Comparison of ENCODE assay signal across 8 cellular contexts in the genomic region with DNA sequence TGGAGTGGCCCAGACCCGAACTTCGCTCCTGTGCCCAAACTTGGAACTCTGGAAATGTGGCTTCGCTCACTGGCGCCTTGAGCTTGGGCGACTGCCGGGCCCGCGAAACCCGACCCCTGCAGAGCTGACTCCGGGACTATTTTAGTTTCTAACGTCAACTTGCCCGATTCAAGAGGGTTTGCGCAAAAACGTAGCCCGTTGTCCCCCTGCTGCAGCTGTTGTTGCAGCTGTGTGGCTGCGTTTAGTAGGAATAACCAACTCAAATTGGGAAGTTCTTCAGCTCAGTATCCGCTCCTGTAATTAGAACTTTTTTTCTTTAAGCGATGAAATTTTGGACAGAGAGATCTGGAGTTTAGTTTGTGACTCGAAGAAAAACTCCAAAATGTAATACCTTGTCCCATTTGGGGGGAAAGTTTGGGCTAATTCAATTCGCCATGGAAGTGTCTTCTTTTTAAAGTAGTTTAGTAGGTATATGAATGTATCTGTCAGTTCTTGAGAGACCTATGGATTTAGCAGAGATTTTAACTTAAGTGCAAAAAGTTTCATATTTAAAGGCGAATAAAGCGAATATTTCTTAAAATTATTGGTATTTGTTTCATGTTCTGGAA. TPM values are rescaled to one million over a fixed set of nuclear protein-coding genes. Genes with fewer than 3 reads are reported as not detected.
DNase-seq lines count a peak whose midpoint lies in the region; ATAC-seq and TF ChIP-seq lines count a peak whose summit lies in the region.

No MANE protein-coding gene starts in this region.

- DNase-seq in G401 (ENCODE audit: low spot score) (peak; percentile 18), Karpas-422 (peak; percentile 75), ascending aorta (ENCODE audit: low spot score in 2 of 2) (peak in 1 of 2 donors; percentile 81), iris pigment epithelial cell (ENCODE audit: low read depth) (peak; percentile 58), ureter (ENCODE audit: low spot score) (no peak)

- no peak overlapping the region for H2AFZ ChIP-seq in Karpas-422 (ENCODE audit: low read length)

- no peak for TF ChIP-seq CTCF in ascending aorta (IDR thresholded peaks at IDR 0.05)

- H3K36me3 ChIP-seq in Karpas-422 (ENCODE audit: insufficient read depth, low read length) (peaks cover 18% of the 10 kb centered on the region; the same call in 1 of the 2 replicates), ascending aorta (peaks cover 4 to 15% of the 10 kb centered on the region in 2 donors), subcutaneous abdominal adipose tissue (ENCODE audit: control insufficient read depth in 5 of 5, insufficient read depth in 5 of 5, low read length in 5 of 5) (peaks cover 0 to 3% (median 2%) of the 10 kb centered on the region in 5 donors)

- ATAC-seq in GM18519 (IDR thresholded peaks at IDR 0.05; ENCODE audit: low FRiP score, unreplicated experiment): no peak
- no peak for ATAC-seq in HG03025 (IDR thresholded peaks at IDR 0.05; ENCODE audit: low FRiP score, unreplicated experiment)

- intact Hi-C loops in ascending aorta (cut with DNase I): loop anchor here (5.0 kb wide), 2 partner anchors 251 to 391 kb away; no protein-coding TSS in a partner anchor

- H3K27me3 ChIP-seq in Karpas-422 (ENCODE audit: low read length) (no peaks in the 10 kb centered on the region), ascending aorta (no peaks in the 10 kb centered on the region), subcutaneous abdominal adipose tissue (ENCODE audit: control insufficient read depth in 5 of 5, insufficient read depth in 4 of 5, low read length in 5 of 5) (no peaks in the 10 kb centered on the region)

- in situ Hi-C loops in G401 (cut with HindIII; ENCODE audit: low sequenced_read_pairs): no loop called here

- peaks cover 49% of the 10 kb centered on the region for H3K79me2 ChIP-seq in Karpas-422 (ENCODE audit: low read length)

- H3K9ac ChIP-seq in Karpas-422 (ENCODE audit: low read length): peak overlapping the region; percentile 95
- H3K9ac ChIP-seq in subcutaneous abdominal adipose tissue (ENCODE audit: low read length in 5 of 5): peak overlapping the region; percentile 59 to 99 (median 98)

- H3K9me2 ChIP-seq in Karpas-422 (replicated peaks; ENCODE audit: insufficient read depth, low read length): no peaks in the 10 kb centered on the region

- H3K27ac ChIP-seq in Karpas-422 (ENCODE audit: low read length) (peak overlapping the region; percentile 79), ascending aorta (peak overlapping the region; percentile 100), subcutaneous abdominal adipose tissue (ENCODE audit: low read depth, low read length) (peak overlapping the region; percentile 99)

- H3K4me2 ChIP-seq in Karpas-422 (ENCODE audit: low read depth, low read length, poor library complexity, severe bottlenecking): peak overlapping the region; percentile 86

- H3K4me3 ChIP-seq in Karpas-422 (ENCODE audit: low read length): peak overlapping the region; percentile 89
- H3K4me3 ChIP-seq in ascending aorta: peak overlapping the region; percentile 81 to 92
- peak overlapping the region; percentile 85 to 97 (median 94) for H3K4me3 ChIP-seq in subcutaneous abdominal adipose tissue (ENCODE audit: low read depth in 1 of 5, low read length in 5 of 5)

- peaks cover 44% of the 10 kb centered on the region for H3K4me1 ChIP-seq in Karpas-422 (ENCODE audit: low read length)
- peaks cover 2 to 17% of the 10 kb centered on the region in 2 donors for H3K4me1 ChIP-seq in ascending aorta
- peaks cover 6 to 70% (median 68%) of the 10 kb centered on the region in 5 donors for H3K4me1 ChIP-seq in subcutaneous abdominal adipose tissue (ENCODE audit: control insufficient read depth in 5 of 5, insufficient read depth in 5 of 5, low read length in 5 of 5)

- peaks cover 14% of the 10 kb centered on the region; the same call in 1 of the 2 replicates for H4K20me1 ChIP-seq in Karpas-422 (ENCODE audit: insufficient read depth, low read depth, low read length)

- H3K9me3 ChIP-seq in Karpas-422 (ENCODE audit: low read length) (no peaks in the 10 kb centered on the region), ascending aorta (no peaks in the 10 kb centered on the region), subcutaneous abdominal adipose tissue (ENCODE audit: control insufficient read depth in 5 of 5, low read length in 5 of 5) (no peaks in the 10 kb centered on the region)

RNA-seq across cellular contexts. Expression of a gene that starts 0.6 kb away (rescaled TPM):
- 1,097 and 1,243 TPM in 2 replicates for total RNA-seq in G401 (2014; rRNA removed; shearing (Covaris generic))
- total RNA-seq in Karpas-422 (2014; rRNA removed; shearing (Covaris generic); ENCODE audit: low replicate concordance): 300 and 482 TPM in 2 replicates
- total RNA-seq in ascending aorta (421 TPM), ureter (299 TPM)

RNA-seq across cellular contexts. Expression of a gene that starts 13.8 kb away (rescaled TPM):
- total RNA-seq in G401 (2014; rRNA removed; shearing (Covaris generic)): 803 and 820 TPM in 2 replicates
- total RNA-seq in Karpas-422 (2014; rRNA removed; shearing (Covaris generic); ENCODE audit: low replicate concordance): 124 and 254 TPM in 2 replicates
- total RNA-seq in ascending aorta (198 TPM), ureter (372 TPM)

RNA-seq across cellular contexts. Expression of a gene that starts 28.4 kb away (rescaled TPM):
- total RNA-seq in G401 (2014; rRNA removed; shearing (Covaris generic)): 0.06 and 0.17 TPM in 2 replicates
- total RNA-seq in Karpas-422 (2014; rRNA removed; shearing (Covaris generic); ENCODE audit: low replicate concordance): 0.04 TPM in 1 of 2 replicates, not detected in the other
- total RNA-seq in ascending aorta (7.8 TPM), ureter (9.7 TPM)
